In the genomic region with DNA sequence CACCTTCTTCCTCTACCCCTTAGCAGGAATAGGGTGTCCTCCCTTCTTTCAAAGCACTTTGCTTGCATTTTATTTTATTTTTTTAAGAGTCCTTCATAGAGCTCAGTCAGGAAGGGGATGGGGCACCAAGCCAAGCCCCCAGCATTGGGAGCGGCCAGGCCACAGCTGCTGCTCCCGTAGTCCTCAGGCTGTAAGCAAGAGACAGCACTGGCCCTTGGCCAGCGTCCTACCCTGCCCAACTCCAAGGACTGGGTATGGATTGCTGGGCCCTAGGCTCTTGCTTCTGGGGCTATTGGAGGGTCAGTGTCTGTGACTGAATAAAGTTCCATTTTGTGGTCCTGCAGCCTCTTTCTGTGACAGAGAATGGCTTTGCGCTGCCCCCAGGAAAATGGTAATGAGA, we compare ENCODE assay signal across 1 cellular context.
TF ChIP-seq lines count a peak whose summit lies in the region.

No MANE protein-coding gene starts in this region.

TF ChIP-seq in WTC11, 78 proteins besides CTCF, POLR2A, EP300 and RAD21 (continued from another document):
- TF ChIP-seq, protein P1, sequence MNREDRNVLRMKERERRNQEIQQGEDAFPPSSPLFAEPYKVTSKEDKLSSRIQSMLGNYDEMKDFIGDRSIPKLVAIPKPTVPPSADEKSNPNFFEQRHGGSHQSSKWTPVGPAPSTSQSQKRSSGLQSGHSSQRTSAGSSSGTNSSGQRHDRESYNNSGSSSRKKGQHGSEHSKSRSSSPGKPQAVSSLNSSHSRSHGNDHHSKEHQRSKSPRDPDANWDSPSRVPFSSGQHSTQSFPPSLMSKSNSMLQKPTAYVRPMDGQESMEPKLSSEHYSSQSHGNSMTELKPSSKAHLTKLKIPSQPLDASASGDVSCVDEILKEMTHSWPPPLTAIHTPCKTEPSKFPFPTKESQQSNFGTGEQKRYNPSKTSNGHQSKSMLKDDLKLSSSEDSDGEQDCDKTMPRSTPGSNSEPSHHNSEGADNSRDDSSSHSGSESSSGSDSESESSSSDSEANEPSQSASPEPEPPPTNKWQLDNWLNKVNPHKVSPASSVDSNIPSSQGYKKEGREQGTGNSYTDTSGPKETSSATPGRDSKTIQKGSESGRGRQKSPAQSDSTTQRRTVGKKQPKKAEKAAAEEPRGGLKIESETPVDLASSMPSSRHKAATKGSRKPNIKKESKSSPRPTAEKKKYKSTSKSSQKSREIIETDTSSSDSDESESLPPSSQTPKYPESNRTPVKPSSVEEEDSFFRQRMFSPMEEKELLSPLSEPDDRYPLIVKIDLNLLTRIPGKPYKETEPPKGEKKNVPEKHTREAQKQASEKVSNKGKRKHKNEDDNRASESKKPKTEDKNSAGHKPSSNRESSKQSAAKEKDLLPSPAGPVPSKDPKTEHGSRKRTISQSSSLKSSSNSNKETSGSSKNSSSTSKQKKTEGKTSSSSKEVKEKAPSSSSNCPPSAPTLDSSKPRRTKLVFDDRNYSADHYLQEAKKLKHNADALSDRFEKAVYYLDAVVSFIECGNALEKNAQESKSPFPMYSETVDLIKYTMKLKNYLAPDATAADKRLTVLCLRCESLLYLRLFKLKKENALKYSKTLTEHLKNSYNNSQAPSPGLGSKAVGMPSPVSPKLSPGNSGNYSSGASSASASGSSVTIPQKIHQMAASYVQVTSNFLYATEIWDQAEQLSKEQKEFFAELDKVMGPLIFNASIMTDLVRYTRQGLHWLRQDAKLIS (CRISPR knock-in tag; IDR thresholded peaks at IDR 0.05; ENCODE audit: borderline replicate concordance): no peak
- TF ChIP-seq CREM (CRISPR knock-in tag; IDR thresholded peaks at IDR 0.05) (no peak), JAZF1 (CRISPR knock-in tag; IDR thresholded peaks at IDR 0.05) (no peak)
